In genomic region chr6:162846723-162847122, GRCh38 we compare ENCODE assay signal across 22 cellular contexts.
DNase-seq lines count a peak whose midpoint lies in the region; ATAC-seq, FAIRE-seq and TF ChIP-seq lines count a peak whose summit lies in the region.
"Had no signal": no experiment of that assay in that cellular context is flagged by ENCODE, and none has a peak within 500 bp of the region (broad histone marks: within the 10 kb centered on the region; RNA-seq: fewer than 3 reads in every experiment).

No MANE protein-coding gene starts in this region.

- no peak for FAIRE-seq in H1 (lab: Jason Lieb, UNC)
- FAIRE-seq: A549, D721Med, G401.6, GM12891, H54 had no signal

- H3K4me2 ChIP-seq in H1 (ENCODE audit: insufficient read depth in 1 of 2, low read depth in 2 of 2, low read length in 2 of 2): no peak overlapping the region
- H3K4me2 ChIP-seq: A549 had no signal

- H3K14ac ChIP-seq in H1 (ENCODE audit: insufficient read length): no peak overlapping the region

- H3K4me1 ChIP-seq in right cardiac atrium (ENCODE audit: control insufficient read depth, insufficient read depth, low read length): no peaks in the 10 kb centered on the region
- H3K4me1 ChIP-seq in H1 (replicated peaks in 1 of 4; ENCODE audit: control insufficient read depth in 3 of 4, insufficient read depth in 4 of 4, low read length in 3 of 4): peaks cover 0 to 8% (median 3%) of the 10 kb centered on the region in 4 experiments; a peak in 3 of 7 replicates
- H3K4me1 ChIP-seq in upper lobe of left lung: no peaks in the 10 kb centered on the region
- H3K4me1 ChIP-seq: A549, Caco-2 had no signal

- H2BK12ac ChIP-seq in H1 (ENCODE audit: low read depth, low read length): peak overlapping the region; percentile 39; the same call in 1 of the 2 replicates

- no peaks in the 10 kb centered on the region for H4K20me1 ChIP-seq in H1 (replicated peaks in 1 of 2; ENCODE audit: control insufficient read depth in 1 of 2, insufficient read depth in 2 of 2, low read length in 2 of 2)

- no peaks in the 10 kb centered on the region for H3K36me3 Mint-ChIP-seq in activated T-helper 17 cell treated with anti-CD3 and anti-CD28 coated beads, Interleukin-2, amount 50 U/mL, for 72 hours (ENCODE audit: low read depth)
- H3K36me3 Mint-ChIP-seq: IgD-negative memory B cell had no signal

- no peak overlapping the region for H2BK120ac ChIP-seq in H1 (replicated peaks; ENCODE audit: low read depth, low read length)

- no peak overlapping the region for H3K23ac ChIP-seq in H1 (ENCODE audit: insufficient read length)

- peak; percentile 23 to 24 for ATAC-seq in right cardiac atrium
- ATAC-seq in upper lobe of left lung (ENCODE audit: low FRiP score in 2 of 2): peak; percentile 36 to 53
- ATAC-seq in activated T-helper 17 cell treated with anti-CD3 and anti-CD28 coated beads, Interleukin-2, amount 50 U/mL, for 72 hours (replicated peaks): no peak
- ATAC-seq in GM18517 (IDR thresholded peaks at IDR 0.05; ENCODE audit: unreplicated experiment): no peak
- ATAC-seq: A549, HCT116 had no signal

- H3K79me1 ChIP-seq in H1 (ENCODE audit: low read depth, low read length): no peaks in the 10 kb centered on the region

- no peak for DNase-seq in right cardiac atrium
- DNase-seq in cardiac septum (ENCODE audit: low spot score): no peak
- DNase-seq in H1 (ENCODE audit: low read depth in 1 of 2, low spot score in 2 of 2): no peak
- DNase-seq in upper lobe of left lung: peak in 1 of 2 donors; percentile 32
- no peak for DNase-seq in medulla oblongata (ENCODE audit: extremely low spot score)
- DNase-seq: AML-193; Caco-2; CD4-positive, alpha-beta T cell; GM23248; HFFc6 had no signal

- H2BK15ac ChIP-seq in H1 (ENCODE audit: low read length): peak overlapping the region; percentile 46; the same call in 1 of the 2 replicates

- no peak overlapping the region for H3K27ac Mint-ChIP-seq in activated T-helper 17 cell treated with anti-CD3 and anti-CD28 coated beads, Interleukin-2, amount 50 U/mL, for 72 hours
- H3K27ac Mint-ChIP-seq: CD4-positive, alpha-beta T cell; HFFc6; IgD-negative memory B cell had no signal

- 98% methylated on average over 6 of the region's 6 CpGs for WGBS in right cardiac atrium
- 95% methylated on average over 6 of the region's 6 CpGs; no CpG with 5 or more reads in 1 of the 2 experiments for WGBS in H1 (ENCODE audit: extremely low coverage in 1 of 2, insufficient coverage in 1 of 2, insufficient read length in 1 of 2, insufficient replicate concordance in 2 of 2, low coverage in 1 of 2, low lambda C conversion rate in 2 of 2, missing lambda C conversion rate in 1 of 2), 2 experiments
- 88 to 92% methylated on average over 6 of the region's 6 CpGs for WGBS in upper lobe of left lung, 2 donors

- no peak overlapping the region; the same call in 1 of the 2 replicates for H4K8ac ChIP-seq in H1 (ENCODE audit: extremely low read depth, insufficient read depth, low read length)

- no peaks in the 10 kb centered on the region for H3K9me3 ChIP-seq in right cardiac atrium (ENCODE audit: control insufficient read depth, low read length)
- peaks cover 3 to 5% of the 10 kb centered on the region in 2 experiments; a peak in 1 of 4 replicates for H3K9me3 ChIP-seq in H1 (ENCODE audit: insufficient read depth in 2 of 2, low read depth in 1 of 2, low read length in 1 of 2)
- H3K9me3 ChIP-seq in upper lobe of left lung: no peaks in the 10 kb centered on the region
- H3K9me3 ChIP-seq: A549, Caco-2 had no signal

- TF ChIP-seq CTCF in H1 (IDR thresholded peaks at IDR 0.05; ENCODE audit: control extremely low read depth in 1 of 3, insufficient read depth in 1 of 3, low read depth in 1 of 3, low read length in 3 of 3): no peak
- TF ChIP-seq CTCF in upper lobe of left lung (IDR thresholded peaks at IDR 0.05): no peak

- no peak for TF ChIP-seq POLR2A in H1 (IDR thresholded peaks at IDR 0.05; ENCODE audit: control extremely low read depth in 1 of 2, low read depth in 2 of 2, low read length in 2 of 2)
- TF ChIP-seq POLR2A in upper lobe of left lung (IDR thresholded peaks at IDR 0.05): no peak

- H4K5ac ChIP-seq in H1 (ENCODE audit: insufficient read length, low read depth, low read length): no peak overlapping the region

- H3K9me3 Mint-ChIP-seq in activated T-helper 17 cell treated with anti-CD3 and anti-CD28 coated beads, Interleukin-2, amount 50 U/mL, for 72 hours: no peaks in the 10 kb centered on the region
- H3K9me3 Mint-ChIP-seq: CD4-positive, alpha-beta T cell had no signal

- H3K36me3 ChIP-seq in H1 (ENCODE audit: control insufficient read depth in 2 of 4, insufficient read depth in 4 of 4, low read length in 3 of 4): no peaks in the 10 kb centered on the region; a peak in 2 of 8 replicates
- H3K36me3 ChIP-seq in upper lobe of left lung: no peaks in the 10 kb centered on the region

- H3K4me3 ChIP-seq in right cardiac atrium (ENCODE audit: low read length) (no peak overlapping the region), H1 (ENCODE audit: extremely low read depth in 1 of 4, insufficient read depth in 2 of 4, low read depth in 3 of 4, low read length in 4 of 4) (no peak overlapping the region), upper lobe of left lung (no peak overlapping the region)
- H3K4me3 ChIP-seq: A549, GM23248 had no signal

- POLR2A ChIA-PET in H1 (lab: Charles Lee; ENCODE audit: partially characterized antibody): interaction anchor here (1.5 kb wide), 1 partner anchor 9 kb away, joined by 4 read pairs; no protein-coding TSS in a partner anchor

- H4K91ac ChIP-seq in H1 (replicated peaks; ENCODE audit: insufficient read length, low read length): no peak overlapping the region

- no peaks in the 10 kb centered on the region for H3K4me1 Mint-ChIP-seq in activated T-helper 17 cell treated with anti-CD3 and anti-CD28 coated beads, Interleukin-2, amount 50 U/mL, for 72 hours
- H3K4me1 Mint-ChIP-seq: IgD-negative memory B cell had no signal

- intact Hi-C loops in right cardiac atrium (cut with DNase I): no loop called here
- intact Hi-C loops in cardiac septum (cut with DNase I): no loop called here

- H3K27me3 Mint-ChIP-seq in activated T-helper 17 cell treated with anti-CD3 and anti-CD28 coated beads, Interleukin-2, amount 50 U/mL, for 72 hours: peaks cover 4% of the 10 kb centered on the region
- H3K27me3 Mint-ChIP-seq: CD4-positive, alpha-beta T cell had no signal

- H3K4ac ChIP-seq in H1 (replicated peaks; ENCODE audit: insufficient read length, low read depth, low read length): no peak overlapping the region

- no peak for TF ChIP-seq EP300 in H1 (IDR thresholded peaks at IDR 0.05; ENCODE audit: borderline replicate concordance in 1 of 2, low read depth in 2 of 2, low read length in 2 of 2)
- no peak for TF ChIP-seq EP300 in upper lobe of left lung (IDR thresholded peaks at IDR 0.05)

- H2BK5ac ChIP-seq in H1 (ENCODE audit: low read depth, low read length): no peak overlapping the region

- H3K18ac ChIP-seq in H1 (ENCODE audit: extremely low read depth, low read length): no peak overlapping the region

- CTCF ChIA-PET in H1 (lab: Charles Lee; ENCODE audit: partially characterized antibody): interaction anchor here (0.8 kb wide), 1 partner anchor 8 kb away, joined by 4 read pairs; no protein-coding TSS in a partner anchor

- H2BK20ac ChIP-seq in H1 (ENCODE audit: low read length): no peak overlapping the region

- no peaks in the 10 kb centered on the region for H3K23me2 ChIP-seq in H1 (ENCODE audit: low read depth, low read length)

- H3K56ac ChIP-seq in H1 (replicated peaks; ENCODE audit: insufficient read length, low read depth, low read length): no peak overlapping the region

- no peaks in the 10 kb centered on the region for H3K79me2 ChIP-seq in H1 (ENCODE audit: control insufficient read depth in 1 of 2, insufficient read depth in 2 of 2, low read length in 2 of 2)

- no peak overlapping the region for H2AFZ ChIP-seq in H1 (ENCODE audit: low read length)
- H2AFZ ChIP-seq: GM23248 had no signal

- no peak for TF ChIP-seq RAD21 in H1 (IDR thresholded peaks at IDR 0.05 in 1 of 2, conservative IDR thresholded peaks at IDR 0.05 in 1 of 2; ENCODE audit: low read depth in 2 of 2, low read length in 2 of 2)

- H3K9ac ChIP-seq in H1 (replicated peaks in 1 of 4; ENCODE audit: extremely low read depth in 1 of 4, low read depth in 3 of 4, low read length in 3 of 4): no peak overlapping the region
- H3K9ac ChIP-seq: GM23248 had no signal

- no peak overlapping the region for H3K4me3 Mint-ChIP-seq in activated T-helper 17 cell treated with anti-CD3 and anti-CD28 coated beads, Interleukin-2, amount 50 U/mL, for 72 hours
- H3K4me3 Mint-ChIP-seq: CD4-positive, alpha-beta T cell; HFFc6; IgD-negative memory B cell had no signal

- H3K27me3 ChIP-seq in right cardiac atrium (ENCODE audit: control insufficient read depth, insufficient read depth) (no peaks in the 10 kb centered on the region), H1 (replicated peaks in 1 of 4; ENCODE audit: control insufficient read depth in 3 of 4, extremely low read depth in 1 of 4, insufficient read depth in 3 of 4, low read length in 3 of 4) (no peaks in the 10 kb centered on the region), upper lobe of left lung (no peaks in the 10 kb centered on the region)

- H3K27ac ChIP-seq in right cardiac atrium (ENCODE audit: low read length): no peak overlapping the region
- no peak overlapping the region for H3K27ac ChIP-seq in H1 (ENCODE audit: low read depth, low read length)
- no peak overlapping the region for H3K27ac ChIP-seq in upper lobe of left lung
- H3K27ac ChIP-seq: 22Rv1, A549, C4-2B, GM23248, HL-60 had no signal

- 0 out of 2 replicates have a peak overlapping the region, but pooled peaks have one; percentile 80 for H2AK5ac ChIP-seq in H1 (ENCODE audit: low read depth, low read length)

TF ChIP-seq in H1, 55 proteins besides CTCF, POLR2A, EP300 and RAD21:
- no peak for TF ChIP-seq RXRA (IDR thresholded peaks at IDR 0.05; ENCODE audit: insufficient read depth, low read depth, low read length)
- no peak for TF ChIP-seq NRF1 (IDR thresholded peaks at IDR 0.05; ENCODE audit: low read depth, low read length)
- no peak for TF ChIP-seq EZH2 (IDR thresholded peaks at IDR 0.05; ENCODE audit: low read depth, low read length, severe bottlenecking)
- TF ChIP-seq CEBPB (IDR thresholded peaks at IDR 0.05; ENCODE audit: low read depth, low read length): no peak
- no peak for TF ChIP-seq RFX5 (IDR thresholded peaks at IDR 0.05; ENCODE audit: borderline replicate concordance, low read depth, low read length)

Comparison
In these comparisons a context has a peak if more than half of its experiments do, and no peak if none do; other contexts are left out.
1. ATAC-seq: peak in right cardiac atrium (2 of 2) and upper lobe of left lung (2 of 2); none in activated T-helper 17 cell treated with anti-CD3 and anti-CD28 coated beads, Interleukin-2, amount 50 U/mL, for 72 hours (single experiment) and GM18517 (single experiment).